Comparison of ENCODE assay signal across 21 cellular contexts in genomic region chr11:115630109-115630700, GRCh38.
"Had no signal": no experiment of that assay in that cellular context is flagged by ENCODE, and none has a peak within 500 bp of the region (broad histone marks: within the 10 kb centered on the region; RNA-seq: fewer than 3 reads in every experiment).

No MANE protein-coding gene starts in this region.

- H3K4me1 ChIP-seq: foreskin keratinocyte, left lung, psoas muscle, right lobe of liver, spleen, uterus had no signal

- H3K36me3 Mint-ChIP-seq: activated naive CD8-positive, alpha-beta T cell; brain; natural killer cell; stimulated activated effector memory CD8-positive, alpha-beta T cell treated with anti-CD3 and anti-CD28 coated beads, Interleukin-12 subunit alpha, Interleukin-12 subunit beta, amount 100 ng/mL, for 72 hours had no signal

- ATAC-seq: activated CD4-positive, CD25-positive, alpha-beta regulatory T cell treated with anti-CD3 and anti-CD28 coated beads, Interleukin-2, amount 50 U/mL, for 24 hours; foreskin keratinocyte; left lung; natural killer cell; psoas muscle; right lobe of liver; stimulated activated effector memory CD8-positive, alpha-beta T cell treated with anti-CD3 and anti-CD28 coated beads, Interleukin-12 subunit alpha, Interleukin-12 subunit beta, amount 100 ng/mL, for 72 hours had no signal

- H3K4me3 ChIP-seq: left lung, psoas muscle, right lobe of liver, spleen, thoracic aorta, uterus had no signal

- H3K36me3 ChIP-seq: left lung, right lobe of liver, spleen, thoracic aorta, uterus had no signal

- H3K27ac Mint-ChIP-seq: activated naive CD8-positive, alpha-beta T cell; natural killer cell; stimulated activated effector memory CD8-positive, alpha-beta T cell treated with anti-CD3 and anti-CD28 coated beads, Interleukin-12 subunit alpha, Interleukin-12 subunit beta, amount 100 ng/mL, for 72 hours had no signal

- H3K4me3 Mint-ChIP-seq: activated naive CD8-positive, alpha-beta T cell; central memory CD8-positive, alpha-beta T cell; natural killer cell; stimulated activated effector memory CD8-positive, alpha-beta T cell treated with anti-CD3 and anti-CD28 coated beads, Interleukin-12 subunit alpha, Interleukin-12 subunit beta, amount 100 ng/mL, for 72 hours had no signal

- H3K27me3 ChIP-seq: foreskin keratinocyte, right lobe of liver, uterus had no signal

- H3K9me3 ChIP-seq: left lung, psoas muscle, right lobe of liver, spleen, thoracic aorta, uterus had no signal

- H3K9me3 Mint-ChIP-seq: central memory CD8-positive, alpha-beta T cell; natural killer cell; stimulated activated effector memory CD8-positive, alpha-beta T cell treated with anti-CD3 and anti-CD28 coated beads, Interleukin-12 subunit alpha, Interleukin-12 subunit beta, amount 100 ng/mL, for 72 hours had no signal

- H3K4me1 Mint-ChIP-seq: central memory CD8-positive, alpha-beta T cell; natural killer cell; stimulated activated effector memory CD8-positive, alpha-beta T cell treated with anti-CD3 and anti-CD28 coated beads, Interleukin-12 subunit alpha, Interleukin-12 subunit beta, amount 100 ng/mL, for 72 hours had no signal

- DNase-seq: activated CD4-positive, alpha-beta T cell treated with anti-CD3 and anti-CD28 coated beads, Interleukin-2, amount 50 U/mL, for 1 hour; activated CD8-positive, alpha-beta memory T cell treated with anti-CD3 and anti-CD28 coated beads for 24 hours; activated gamma-delta T cell treated with Interleukin-2 at 50 U/mL for 16 hours; amniotic stem cell; cortex of kidney; effector memory CD4-positive, alpha-beta T cell; foreskin keratinocyte; left lung; mammary epithelial cell; natural killer cell; psoas muscle; right lobe of liver; spleen; T-helper 9 cell; uterus had no signal

- H3K27ac ChIP-seq: foreskin keratinocyte, left lung, psoas muscle, right lobe of liver, spleen, thoracic aorta, uterus had no signal
